Comparison of ENCODE assay signal across 8 cellular contexts in genomic region chr20:49668181-49668877, GRCh38.
DNase-seq lines count a peak whose midpoint lies in the region; ATAC-seq lines count a peak whose summit lies in the region.

No MANE protein-coding gene starts in this region.

- ATAC-seq in HG03135 (IDR thresholded peaks at IDR 0.05; ENCODE audit: unreplicated experiment), result peak; percentile 67
- peak; percentile 34 to 39 for ATAC-seq in activated CD4-positive, CD25-positive, alpha-beta regulatory T cell treated with anti-CD3 and anti-CD28 coated beads, Interleukin-2, amount 50 U/mL, for 24 hours

- DNase-seq in GM19238 (ENCODE audit: insufficient read length, low spot score), result peak; percentile 23
- peak; percentile 18 for DNase-seq in effector CD8-positive, alpha-beta T cell (lab: John Stamatoyannopoulos, UW)
- peak; percentile 29 to 42 for DNase-seq in stimulated activated CD4-positive, alpha-beta T cell treated with anti-CD3 and anti-CD28 coated beads, Interleukin-2, amount 100 ng/mL, for 48 hours
- DNase-seq in HCEC 1CT, result no peak
- DNase-seq in NCI-H1930 (lab: John Stamatoyannopoulos, UW), result no peak
- no peak for DNase-seq in DMS79 treated with DMSO at 0.1 percent for 48 hours (lab: John Stamatoyannopoulos, UW)

Comparison
In these comparisons a context has a peak if more than half of its experiments do, and no peak if none do; other contexts are left out.
1. DNase-seq: peak in GM19238 (single experiment), effector CD8-positive, alpha-beta T cell (single experiment) and stimulated activated CD4-positive, alpha-beta T cell treated with anti-CD3 and anti-CD28 coated beads, Interleukin-2, amount 100 ng/mL, for 48 hours (2 of 2); none in HCEC 1CT (single experiment), NCI-H1930 (0 of 2) and DMS79 treated with DMSO at 0.1 percent for 48 hours (single experiment).